In genomic region chr19:47003611-47003935, GRCh38 we compare ENCODE assay signal across 1 cellular context.
TF ChIP-seq lines count a peak whose summit lies in the region.

No MANE protein-coding gene starts in this region.

TF ChIP-seq in HEK293, 187 proteins besides CTCF, POLR2A, EP300 and RAD21 (continued from another document):
- TF ChIP-seq PRDM2 (tag by site-specific recombination; IDR thresholded peaks at IDR 0.05; ENCODE audit: borderline replicate concordance), result no peak
- TF ChIP-seq ZSCAN5A (tag by site-specific recombination; IDR thresholded peaks at IDR 0.05), result no peak
- no peak for TF ChIP-seq TRIM28 (IDR thresholded peaks at IDR 0.05; ENCODE audit: borderline replicate concordance, low read length)
- TF ChIP-seq GLI4 (tag by site-specific recombination; IDR thresholded peaks at IDR 0.05), result no peak
- TF ChIP-seq ZNF548 (tag by site-specific recombination; IDR thresholded peaks at IDR 0.05), result no peak
- TF ChIP-seq ZNF629 (tag by site-specific recombination; IDR thresholded peaks at IDR 0.05), result peak; percentile 52; the same call in 1 of the 2 replicates
